26 cellular contexts compared by ENCODE assay signal in genomic region chr2:67337903-67338302, GRCh38. TPM values are rescaled to one million over a fixed set of nuclear protein-coding genes. Genes with fewer than 3 reads are reported as not detected.
DNase-seq lines count a peak whose midpoint lies in the region; ATAC-seq and TF ChIP-seq lines count a peak whose summit lies in the region.
"Had no signal": no experiment of that assay in that cellular context is flagged by ENCODE, and none has a peak within 500 bp of the region (broad histone marks: within the 10 kb centered on the region; RNA-seq: fewer than 3 reads in every experiment).

No MANE protein-coding gene starts in this region.

- H3K4me3 Mint-ChIP-seq in GM23338 (peak overlapping the region; percentile 52), H9 (peak overlapping the region in 1 of 2 experiments; percentile 56; a peak in 3 of 5 replicates), WTC11 (peak overlapping the region; percentile 61; the same call in 1 of the 2 replicates), endodermal cell (no peak overlapping the region), T-helper 17 cell (no peak overlapping the region), T-cell (no peak overlapping the region)
- H3K4me3 Mint-ChIP-seq: CD14-positive monocyte; CD4-positive, alpha-beta memory T cell; CD4-positive, CD25-positive, alpha-beta regulatory T cell; CD8-positive, alpha-beta memory T cell had no signal

- no peak overlapping the region for H2AFZ ChIP-seq in GM23338
- no peak overlapping the region for H2AFZ ChIP-seq in H9 (ENCODE audit: low read length)

- ATAC-seq in GM23338 (peak; percentile 13), WTC11 (no peak), HG02973 (IDR thresholded peaks at IDR 0.05; ENCODE audit: unreplicated experiment) (no peak), T-helper 17 cell (no peak), T-cell (replicated peaks in 1 of 4) (no peak)
- ATAC-seq: GM12878 had no signal

- H3K27ac ChIP-seq in GM23338 (ENCODE audit: low read depth): peak overlapping the region; percentile 85
- H3K27ac ChIP-seq in H9 (ENCODE audit: insufficient read length, low read depth, low read length): peak overlapping the region; percentile 61
- no peak overlapping the region for H3K27ac ChIP-seq in endodermal cell (ENCODE audit: low read depth, low read length)
- H3K27ac ChIP-seq: BLaER1 had no signal

- H3K23me2 ChIP-seq in H9 (ENCODE audit: insufficient read length, low read depth, low read length, poor library complexity, severe bottlenecking): no peaks in the 10 kb centered on the region

- CTCF ChIA-PET in WTC11 (lab: Charles Lee) (no interaction called here), T-cell (lab: Charles Lee) (interaction anchor here in 1 of 2 donors (0.7 kb wide), 1 partner anchor 29 kb away, joined by 3 read pairs; no protein-coding TSS in a partner anchor)

- H3K4me1 Mint-ChIP-seq in GM23338: peaks cover 25% of the 10 kb centered on the region; the same call in 2 of the 3 replicates
- H3K4me1 Mint-ChIP-seq in H9: peaks cover 25 to 32% of the 10 kb centered on the region in 2 experiments
- peaks cover 29% of the 10 kb centered on the region for H3K4me1 Mint-ChIP-seq in WTC11
- peaks cover 4% of the 10 kb centered on the region for H3K4me1 Mint-ChIP-seq in endodermal cell
- no peaks in the 10 kb centered on the region for H3K4me1 Mint-ChIP-seq in T-helper 17 cell
- H3K4me1 Mint-ChIP-seq in T-cell: no peaks in the 10 kb centered on the region
- H3K4me1 Mint-ChIP-seq: CD14-positive monocyte; CD4-positive, alpha-beta memory T cell; CD4-positive, CD25-positive, alpha-beta regulatory T cell; CD8-positive, alpha-beta memory T cell had no signal

- WGBS in H9 (ENCODE audit: extremely low coverage, insufficient read length, low lambda C conversion rate): no CpG with 5 or more reads among the region's 2 CpGs
- 96% methylated on average over 2 of the region's 2 CpGs for WGBS in endodermal cell (ENCODE audit: insufficient coverage in 1 of 2, insufficient read length in 1 of 2), 2 experiments

- H3K36me3 ChIP-seq in GM23338 (ENCODE audit: insufficient read depth) (peaks cover 58% of the 10 kb centered on the region), endodermal cell (ENCODE audit: control insufficient read depth, insufficient read depth, low read length) (no peaks in the 10 kb centered on the region)
- H3K36me3 ChIP-seq: BE2C, BLaER1 had no signal

- H2BK20ac ChIP-seq in H9 (ENCODE audit: low read depth, low read length, poor library complexity, severe bottlenecking): no peak overlapping the region

- H2BK15ac ChIP-seq in H9 (ENCODE audit: low read depth, low read length): no peak overlapping the region

- H3K4me1 ChIP-seq in GM23338 (ENCODE audit: insufficient read depth) (no peaks in the 10 kb centered on the region), H9 (ENCODE audit: insufficient read depth, low read length) (no peaks in the 10 kb centered on the region), endodermal cell (ENCODE audit: control insufficient read depth, insufficient read depth, low read length) (no peaks in the 10 kb centered on the region)
- H3K4me1 ChIP-seq: BE2C, BLaER1 had no signal

- H4K20me1 ChIP-seq in GM23338 (replicated peaks; ENCODE audit: insufficient read depth) (peaks cover 18% of the 10 kb centered on the region), H9 (ENCODE audit: control insufficient read depth, insufficient read depth, insufficient read length) (no peaks in the 10 kb centered on the region)
- H4K20me1 ChIP-seq: BLaER1 had no signal

- H3K9me3 ChIP-seq in H9 (ENCODE audit: control insufficient read depth, low read depth, low read length): no peaks in the 10 kb centered on the region
- H3K9me3 ChIP-seq in endodermal cell (ENCODE audit: control insufficient read depth, low read length): peaks cover 14% of the 10 kb centered on the region
- H3K9me3 ChIP-seq in T-helper 17 cell (ENCODE audit: control insufficient read depth, low read length, poor library complexity, severe bottlenecking): no peaks in the 10 kb centered on the region
- H3K9me3 ChIP-seq: BE2C, BLaER1 had no signal

- peak in 1 of 2 experiments; percentile 24; a peak in 2 of 4 replicates for TF ChIP-seq CTCF in GM23338 (conservative IDR thresholded peaks at IDR 0.05; ENCODE audit: low read depth in 2 of 2)
- peak; percentile 37; the same call in 2 of the 3 replicates for TF ChIP-seq CTCF in H9 (conservative IDR thresholded peaks at IDR 0.05)
- TF ChIP-seq CTCF in WTC11 (IDR thresholded peaks at IDR 0.05): no peak
- peak; percentile 43 for TF ChIP-seq CTCF in endodermal cell (conservative IDR thresholded peaks at IDR 0.05)

- no peak overlapping the region for H3K56ac ChIP-seq in H9 (ENCODE audit: insufficient read length, low read depth, low read length)

- H3K27ac Mint-ChIP-seq in GM23338 (peak overlapping the region; percentile 19), H9 (peak overlapping the region; percentile 12 to 86 (median 49); a peak in 5 of 7 replicates), WTC11 (peak overlapping the region; percentile 88), endodermal cell (no peak overlapping the region), T-helper 17 cell (no peak overlapping the region), T-cell (no peak overlapping the region)
- H3K27ac Mint-ChIP-seq: CD14-positive monocyte; CD4-positive, alpha-beta memory T cell; CD4-positive, CD25-positive, alpha-beta regulatory T cell; CD8-positive, alpha-beta memory T cell had no signal

- no peak overlapping the region for H4K91ac ChIP-seq in H9 (ENCODE audit: insufficient read length, low read depth, low read length)

- peak overlapping the region; percentile 53; the same call in 1 of the 2 replicates for H3K4me2 ChIP-seq in GM23338
- H3K4me2 ChIP-seq in H9 (ENCODE audit: insufficient read depth, insufficient read length, low read length): peak overlapping the region; percentile 32
- H3K4me2 ChIP-seq: BLaER1 had no signal

- POLR2A ChIA-PET in WTC11 (lab: Charles Lee): interaction anchor here (0.7 kb wide), 1 partner anchor 64 kb away, joined by 3 read pairs; no protein-coding TSS in a partner anchor
- POLR2A ChIA-PET in T-cell (lab: Charles Lee): no interaction called here

- H2BK12ac ChIP-seq in H9 (ENCODE audit: insufficient read length, low read depth, low read length): no peak overlapping the region

- H3K27me3 Mint-ChIP-seq in GM23338 (ENCODE audit: insufficient read depth, low read depth, poor library complexity) (peaks cover 23% of the 10 kb centered on the region), H9 (ENCODE audit: low read depth) (no peaks in the 10 kb centered on the region), WTC11 (ENCODE audit: low read depth) (no peaks in the 10 kb centered on the region), endodermal cell (ENCODE audit: insufficient read depth) (no peaks in the 10 kb centered on the region), T-helper 17 cell (peaks cover 9% of the 10 kb centered on the region), T-cell (peaks cover under 1 to 17% of the 10 kb centered on the region in 2 donors)

- H3K14ac ChIP-seq in H9 (ENCODE audit: insufficient read depth, low read length): no peak overlapping the region

- H3K79me2 ChIP-seq in GM23338 (replicated peaks; ENCODE audit: insufficient read depth) (peaks cover 44% of the 10 kb centered on the region), H9 (ENCODE audit: insufficient read depth, low read length) (peaks cover 4% of the 10 kb centered on the region; the same call in 1 of the 2 replicates)

- H3K27me3 ChIP-seq in GM23338 (ENCODE audit: insufficient read depth) (no peaks in the 10 kb centered on the region), H9 (ENCODE audit: insufficient read depth, low read length) (no peaks in the 10 kb centered on the region), endodermal cell (ENCODE audit: control insufficient read depth, insufficient read depth, low read length, poor library complexity, severe bottlenecking) (no peaks in the 10 kb centered on the region)
- H3K27me3 ChIP-seq: BE2C, BLaER1 had no signal

- H3K18ac ChIP-seq in H9 (ENCODE audit: insufficient read length, low read depth, low read length): no peak overlapping the region

- peaks cover 22% of the 10 kb centered on the region for H3F3A ChIP-seq in GM23338 (replicated peaks; ENCODE audit: low read depth)

- peaks cover 4% of the 10 kb centered on the region; the same call in 2 of the 3 replicates for H3K9me3 Mint-ChIP-seq in GM23338
- H3K9me3 Mint-ChIP-seq in H9: peaks cover 4 to 6% of the 10 kb centered on the region in 2 experiments; a peak in 4 of 5 replicates
- H3K9me3 Mint-ChIP-seq in WTC11: no peaks in the 10 kb centered on the region
- H3K9me3 Mint-ChIP-seq in endodermal cell: peaks cover 9% of the 10 kb centered on the region
- H3K9me3 Mint-ChIP-seq in T-cell: no peaks in the 10 kb centered on the region

- H2BK5ac ChIP-seq in H9 (ENCODE audit: insufficient read length, low read length): no peak overlapping the region

- H3K9ac ChIP-seq in H9 (ENCODE audit: extremely low read depth, insufficient read length, low read length) (no peak overlapping the region), endodermal cell (ENCODE audit: extremely low read depth, low read length, poor library complexity, severe bottlenecking) (no peak overlapping the region)
- H3K9ac ChIP-seq: BLaER1 had no signal

- peak overlapping the region; percentile 32 for H3K4me3 ChIP-seq in GM23338
- peak overlapping the region; percentile 16 for H3K4me3 ChIP-seq in endodermal cell (ENCODE audit: low read length)
- H3K4me3 ChIP-seq: BLaER1, GM12878 had no signal

- no peak overlapping the region for H4K8ac ChIP-seq in H9 (replicated peaks; ENCODE audit: insufficient read length, low read depth, low read length)

- no peak overlapping the region for H3T11ph ChIP-seq in H9 (ENCODE audit: low read length)

- no peaks in the 10 kb centered on the region for H3K79me1 ChIP-seq in H9 (ENCODE audit: insufficient read depth, low read depth, low read length, poor library complexity, severe bottlenecking)

- no peak overlapping the region for H3K4ac ChIP-seq in H9 (ENCODE audit: low read depth, low read length)

- no peak overlapping the region for H2AK5ac ChIP-seq in H9 (ENCODE audit: insufficient read length, low read length)

- H3K9me2 ChIP-seq in GM23338 (ENCODE audit: insufficient read depth): no peaks in the 10 kb centered on the region

- peak; percentile 32 for DNase-seq in GM23338 (ENCODE audit: low spot score)
- DNase-seq in H9: no peak
- DNase-seq in WTC11 (ENCODE audit: low spot score): no peak
- DNase-seq in endodermal cell: no peak
- no peak for DNase-seq in OCI-M1 (lab: John Stamatoyannopoulos, UW)
- DNase-seq in T-helper 17 cell: no peak
- no peak for DNase-seq in T-cell
- DNase-seq: 8988T; ACHN; BE2C; C1 segment of cervical spinal cord; CD4-positive, alpha-beta memory T cell; CD4-positive, CD25-positive, alpha-beta regulatory T cell; CD8-positive, alpha-beta memory T cell; COR-L47; DMS 273 treated with DMSO at 0.1 percent for 48 hours; DMS153; DMS53; DMS79; DND-41; EL; GDM1 had no signal

- no peak overlapping the region for H3K23ac ChIP-seq in H9 (ENCODE audit: insufficient read length, low read depth, low read length)

- no peak overlapping the region for H2BK120ac ChIP-seq in H9 (ENCODE audit: low read depth, low read length, poor library complexity, severe bottlenecking)

- H3K36me3 Mint-ChIP-seq in GM23338 (ENCODE audit: low read depth): no peaks in the 10 kb centered on the region; the same call in 2 of the 3 replicates
- H3K36me3 Mint-ChIP-seq in H9 (ENCODE audit: insufficient read depth in 1 of 3, low read depth in 3 of 3): peaks cover 6 to 36% (median 15%) of the 10 kb centered on the region in 3 experiments
- H3K36me3 Mint-ChIP-seq in WTC11: peaks cover 27% of the 10 kb centered on the region
- H3K36me3 Mint-ChIP-seq in endodermal cell (ENCODE audit: low read depth): peaks cover 8% of the 10 kb centered on the region
- no peaks in the 10 kb centered on the region for H3K36me3 Mint-ChIP-seq in T-helper 17 cell (ENCODE audit: low read depth)
- no peaks in the 10 kb centered on the region for H3K36me3 Mint-ChIP-seq in T-cell
- H3K36me3 Mint-ChIP-seq: CD14-positive monocyte; CD4-positive, alpha-beta memory T cell; CD4-positive, CD25-positive, alpha-beta regulatory T cell; CD8-positive, alpha-beta memory T cell had no signal

- no peak overlapping the region for H4K5ac ChIP-seq in H9 (ENCODE audit: insufficient read length, low read depth, low read length)

RNA-seq across cellular contexts. Expression of gene ETAA1, which starts 59.2 kb away (rescaled TPM):
- total RNA-seq in GM23338 (2014; rRNA removed; shearing (Covaris generic)): 45.5 and 48.2 TPM in 2 replicates
- 15.8 and 22.2 TPM in 2 replicates for polyA plus RNA-seq in GM23338 (2016; fragmentation: Nextera tagmentation; extraction: Ambion mirVana)
- total RNA-seq in H9 (2021) (18.4 and 18.8 TPM in 2 replicates), WTC11 (2021) (23.8 to 27.3 TPM (median 24.6 TPM) in 3 replicates), endodermal cell (10 to 100 TPM; 18.9 to 21.3 TPM), T-helper 17 cell (10 to 100 TPM in 1 of 2 donors, 1 to 10 TPM in 1; 6.7 to 10.2 TPM), T-cell (10 to 100 TPM in 4 of 5 donors, 1 to 10 TPM in 1; 9.7 to 12.5 (median 11.9) TPM)
- 21.2 TPM for polyA plus RNA-seq in endodermal cell (2013, experiment 1 of 2)
- polyA plus RNA-seq in endodermal cell (2013, experiment 2 of 2): 22.5 TPM

Comparison
In these comparisons a context has a peak if more than half of its experiments do, and no peak if none do; other contexts are left out.
1. H3K27ac Mint-ChIP-seq: peak in GM23338 (single experiment), H9 (3 of 3) and WTC11 (single experiment); none in endodermal cell (single experiment), T-helper 17 cell (single experiment) and T-cell (0 of 2).
2. H3K4me3 Mint-ChIP-seq: peak in GM23338 (single experiment) and WTC11 (single experiment); none in endodermal cell (single experiment), T-helper 17 cell (single experiment) and T-cell (0 of 3).